Comparison of ENCODE assay signal across 13 cellular contexts in genomic region chr11:128713595-128713994, GRCh38. TPM values are rescaled to one million over a fixed set of nuclear protein-coding genes. Genes with fewer than 3 reads are reported as not detected.
A peak's percentile ranks its signal among the peaks of the same experiment; 100 is the strongest.
DNase-seq lines count a peak whose midpoint lies in the region; ATAC-seq and TF ChIP-seq lines count a peak whose summit lies in the region.
"Had no signal": no experiment of that assay in that cellular context is flagged by ENCODE, and none has a peak within 500 bp of the region (broad histone marks: within the 10 kb centered on the region; RNA-seq: fewer than 3 reads in every experiment).

No MANE protein-coding gene starts in this region.

- no peak overlapping the region for H3K9ac ChIP-seq in DND-41 (ENCODE audit: low read depth, low read length)

- H3K9me3 ChIP-seq in DND-41 (ENCODE audit: insufficient read depth, low read length, severe bottlenecking) (no peaks in the 10 kb centered on the region), RWPE2 (ENCODE audit: severe bottlenecking) (no peaks in the 10 kb centered on the region), esophagus muscularis mucosa (no peaks in the 10 kb centered on the region)
- H3K9me3 ChIP-seq: Peyer's patch, tibial artery had no signal

- WGBS in esophagus muscularis mucosa: 82% methylated on average over 5 of the region's 5 CpGs

- ATAC-seq in DND-41 (ENCODE audit: insufficient read depth, low read depth) (no peak), GM21825 (IDR thresholded peaks at IDR 0.05; ENCODE audit: unreplicated experiment) (peak; percentile 28), RWPE2 (ENCODE audit: low read depth) (no peak)
- ATAC-seq: K562 had no signal

- peaks cover 69% of the 10 kb centered on the region for H3K4me1 ChIP-seq in DND-41 (ENCODE audit: insufficient read depth, low read length)
- H3K4me1 ChIP-seq in RWPE2 (ENCODE audit: insufficient read depth, poor library complexity, severe bottlenecking): peaks cover 50% of the 10 kb centered on the region
- peaks cover 50 to 61% (median 55%) of the 10 kb centered on the region in 4 donors for H3K4me1 ChIP-seq in esophagus muscularis mucosa

- H3K4me3 ChIP-seq in DND-41 (ENCODE audit: low read depth in 1 of 2, low read length in 2 of 2): no peak overlapping the region
- H3K4me3 ChIP-seq in RWPE2 (ENCODE audit: severe bottlenecking): no peak overlapping the region
- no peak overlapping the region for H3K4me3 ChIP-seq in esophagus muscularis mucosa
- H3K4me3 ChIP-seq: K562, Peyer's patch, tibial artery had no signal

- H3K79me2 ChIP-seq in DND-41 (ENCODE audit: insufficient read depth, low read length): peaks cover 94% of the 10 kb centered on the region

- TF ChIP-seq EP300 in esophagus muscularis mucosa (IDR thresholded peaks at IDR 0.05): no peak

- H3K4me2 ChIP-seq in DND-41 (ENCODE audit: insufficient read depth, low read length): no peak overlapping the region

- no peaks in the 10 kb centered on the region for H3K27me3 ChIP-seq in DND-41 (ENCODE audit: insufficient read depth, low read length, poor library complexity)
- H3K27me3 ChIP-seq in RWPE2 (ENCODE audit: insufficient read depth, poor library complexity, severe bottlenecking): no peaks in the 10 kb centered on the region
- no peaks in the 10 kb centered on the region for H3K27me3 ChIP-seq in esophagus muscularis mucosa
- H3K27me3 ChIP-seq: Peyer's patch, tibial artery had no signal

- H3K27ac ChIP-seq in DND-41 (ENCODE audit: low read length) (peak overlapping the region; percentile 5; the same call in 1 of the 2 replicates), RWPE2 (ENCODE audit: poor library complexity, severe bottlenecking) (peak overlapping the region; percentile 41), esophagus muscularis mucosa (replicated peaks in 1 of 4) (peak overlapping the region in 2 of 4 donors; percentile 5 to 70)
- H3K27ac ChIP-seq: epithelial cell of prostate, tibial artery had no signal

- TF ChIP-seq CTCF in DND-41 (IDR thresholded peaks at IDR 0.05; ENCODE audit: borderline replicate concordance, extremely low read depth, low read length, poor library complexity, severe bottlenecking) (no peak), RWPE2 (IDR thresholded peaks at IDR 0.05; ENCODE audit: poor library complexity, severe bottlenecking) (no peak), esophagus muscularis mucosa (IDR thresholded peaks at IDR 0.05) (no peak)

- no peaks in the 10 kb centered on the region; the same call in 1 of the 2 replicates for H3K36me3 ChIP-seq in DND-41 (ENCODE audit: insufficient read depth, low read length)
- H3K36me3 ChIP-seq in RWPE2 (ENCODE audit: low read depth): no peaks in the 10 kb centered on the region
- H3K36me3 ChIP-seq in esophagus muscularis mucosa: no peaks in the 10 kb centered on the region
- H3K36me3 ChIP-seq: Peyer's patch, tibial artery had no signal

- intact Hi-C loops in esophagus muscularis mucosa (cut with DNase I): no loop called here

- H4K20me1 ChIP-seq in DND-41 (ENCODE audit: insufficient read depth, low read length): peaks cover 34% of the 10 kb centered on the region

- no peak overlapping the region for H2AFZ ChIP-seq in DND-41 (ENCODE audit: low read depth, low read length)

- TF ChIP-seq POLR2A in esophagus muscularis mucosa (IDR thresholded peaks at IDR 0.05; ENCODE audit: low read depth): no peak

- DNase-seq in DND-41 (no peak), RWPE2 (ENCODE audit: low spot score) (no peak), iris pigment epithelial cell (ENCODE audit: low read depth) (peak; percentile 35), NCI-H1694 (lab: John Stamatoyannopoulos, UW) (no peak), NCI-H2107 (lab: John Stamatoyannopoulos, UW) (no peak), COLO829 (ENCODE audit: low spot score) (no peak), esophagus muscularis mucosa (ENCODE audit: extremely low spot score) (no peak)
- DNase-seq: Peyer's patch; stimulated activated CD4-positive, alpha-beta T cell treated with anti-CD3 and anti-CD28 coated beads, Interleukin-15, amount 100 ng/mL, for 24 hours; tibial artery had no signal

RNA-seq across cellular contexts. Expression of gene FLI1, which starts 19.7 kb away (rescaled TPM):
- total RNA-seq in esophagus muscularis mucosa: 10 to 100 TPM; 17.4 to 43.8 (median 29.6) TPM
